Comparison of ENCODE assay signal across 10 cellular contexts in the genomic region with DNA sequence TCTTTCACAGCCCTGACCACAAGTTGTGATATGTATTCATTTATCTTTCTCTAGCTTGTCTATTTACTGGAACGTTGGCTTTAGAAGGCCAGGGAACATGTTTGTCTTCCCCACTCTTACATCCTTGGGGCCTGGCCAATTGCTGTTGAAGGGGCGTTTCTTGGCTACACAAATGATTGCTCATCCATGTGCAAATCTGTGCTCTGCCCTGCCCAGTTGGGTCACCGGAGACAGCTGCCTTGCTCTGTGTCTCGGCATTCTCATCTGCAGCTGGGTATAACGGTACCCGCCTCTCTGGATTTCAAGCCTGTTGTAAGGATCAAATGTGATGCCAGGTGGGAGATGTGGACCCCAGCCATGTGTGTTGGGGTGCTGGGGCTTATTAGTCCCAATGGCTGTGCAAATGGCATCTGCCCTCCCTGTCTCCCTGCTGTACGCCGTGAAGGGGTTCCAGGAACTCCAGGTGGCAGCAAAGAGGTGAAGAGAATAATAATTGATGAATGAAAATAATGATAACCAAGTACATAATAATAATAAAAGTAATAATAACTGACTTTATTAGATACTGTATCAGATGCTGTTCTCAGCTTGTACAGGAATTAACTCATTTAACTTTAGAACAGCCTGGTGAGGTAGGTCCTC. TPM values are rescaled to one million over a fixed set of nuclear protein-coding genes. Genes with fewer than 3 reads are reported as not detected.
DNase-seq lines count a peak whose midpoint lies in the region; ATAC-seq and TF ChIP-seq lines count a peak whose summit lies in the region.
"Had no signal": no experiment of that assay in that cellular context is flagged by ENCODE, and none has a peak within 500 bp of the region (broad histone marks: within the 10 kb centered on the region; RNA-seq: fewer than 3 reads in every experiment).

No MANE protein-coding gene starts in this region.

- peak in 2 of 3 experiments; percentile 14 to 27; a peak in 1 of 6 replicates for TF ChIP-seq CTCF in HCT116 (IDR thresholded peaks at IDR 0.05 in 2 of 3, conservative IDR thresholded peaks at IDR 0.05 in 1 of 3; ENCODE audit: borderline replicate concordance in 1 of 3, insufficient read depth in 1 of 3, low read depth in 2 of 3, low read length in 2 of 3)
- no peak for TF ChIP-seq CTCF in left ventricle myocardium inferior (IDR thresholded peaks at IDR 0.05; ENCODE audit: borderline replicate concordance)
- no peak for TF ChIP-seq CTCF in nephron progenitor cell (IDR thresholded peaks at IDR 0.05)

- H3K27me3 ChIP-seq in HCT116 (ENCODE audit: insufficient read depth, low read length) (0 out of 2 replicates have a peak, but pooled peaks cover 7% of the 10 kb centered on the region), left ventricle myocardium inferior (ENCODE audit: low read depth) (peaks cover 50% of the 10 kb centered on the region)

- POLR2A ChIA-PET in HCT116 (lab: Charles Lee), result no interaction called here
- POLR2A ChIA-PET in naive thymus-derived CD8-positive, alpha-beta T cell (lab: Charles Lee), result interaction anchor here (0.6 kb wide), 1 partner anchor 542 kb away, joined by 4 read pairs; no protein-coding TSS in a partner anchor

- H3K9me3 Mint-ChIP-seq in stimulated activated memory B cell treated with anti-CD40 and anti-IgM and Interleukin-4, amounts not matched to agents 10 μg/mL and 1 μg/mL and 100 μg/mL, for 72 hours, result no peaks in the 10 kb centered on the region
- H3K9me3 Mint-ChIP-seq in nephron progenitor cell, result no peaks in the 10 kb centered on the region
- no peaks in the 10 kb centered on the region for H3K9me3 Mint-ChIP-seq in immature natural killer cell
- H3K9me3 Mint-ChIP-seq in naive thymus-derived CD8-positive, alpha-beta T cell, result no peaks in the 10 kb centered on the region

- no peaks in the 10 kb centered on the region for H3K9me2 ChIP-seq in HCT116 (ENCODE audit: insufficient read depth)

- no peak overlapping the region for H2AFZ ChIP-seq in HCT116 (ENCODE audit: low read depth, low read length, poor library complexity, severe bottlenecking)

- no peaks in the 10 kb centered on the region for H3K79me2 ChIP-seq in HCT116 (ENCODE audit: insufficient read depth, low read length)

- H3K4me2 ChIP-seq in HCT116 (ENCODE audit: low read length), result no peak overlapping the region

- no peaks in the 10 kb centered on the region for H3K36me3 ChIP-seq in HCT116 (ENCODE audit: control insufficient read depth in 1 of 2, insufficient read depth in 2 of 2, low read length in 2 of 2)
- H3K36me3 ChIP-seq in left ventricle myocardium inferior, result no peaks in the 10 kb centered on the region

- no peaks in the 10 kb centered on the region for H3K4me1 ChIP-seq in HCT116 (ENCODE audit: control insufficient read depth in 1 of 2, insufficient read depth in 2 of 2, low read length in 2 of 2)
- H3K4me1 ChIP-seq in left ventricle myocardium inferior, result peaks cover 14% of the 10 kb centered on the region

- DNase-seq in HCT116 (ENCODE audit: low read depth, low spot score), result no peak
- no peak for DNase-seq in T-helper 17 cell
- peak; percentile 61 for DNase-seq in left ventricle myocardium inferior
- no peak for DNase-seq in nephron progenitor cell
- DNase-seq in immature natural killer cell, result no peak
- no peak for DNase-seq in naive thymus-derived CD8-positive, alpha-beta T cell
- DNase-seq in activated gamma-delta T cell treated with Interleukin-2 at 50 U/mL for 16 hours, result no peak
- DNase-seq: NCI-H1436 treated with DMSO at 0.1 percent for 48 hours had no signal

- no TSS peak for BruUV-seq in HCT116 (replicated peaks; lab: Mats Ljungman, UMichigan)

- H3K9ac ChIP-seq in HCT116 (ENCODE audit: low read length), result no peak overlapping the region

- RAD21 ChIA-PET in HCT116 (lab: Charles Lee; ENCODE audit: low non-redundant PET in 1 of 2, low total read pairs in 2 of 2, uncharacterized antibody in 2 of 2, unreplicated experiment in 2 of 2), result no interaction called here

- H3K4me1 Mint-ChIP-seq in T-helper 17 cell, result peaks cover 6% of the 10 kb centered on the region
- peaks cover 21% of the 10 kb centered on the region for H3K4me1 Mint-ChIP-seq in stimulated activated memory B cell treated with anti-CD40 and anti-IgM and Interleukin-4, amounts not matched to agents 10 μg/mL and 1 μg/mL and 100 μg/mL, for 72 hours
- H3K4me1 Mint-ChIP-seq in nephron progenitor cell, result peaks cover 22% of the 10 kb centered on the region
- no peaks in the 10 kb centered on the region for H3K4me1 Mint-ChIP-seq in immature natural killer cell
- H3K4me1 Mint-ChIP-seq in naive thymus-derived CD8-positive, alpha-beta T cell, result peaks cover 0 to 1% (median 0%) of the 10 kb centered on the region in 4 donors

- TF ChIP-seq RAD21 in HCT116 (IDR thresholded peaks at IDR 0.05; ENCODE audit: low read depth), result peak; percentile 40; the same call in 1 of the 2 replicates

- H3K4me3 ChIP-seq in HCT116 (replicated peaks in 1 of 2; ENCODE audit: low read depth in 1 of 2, low read length in 2 of 2) (no peak overlapping the region), left ventricle myocardium inferior (no peak overlapping the region)

- H4K20me1 ChIP-seq in HCT116 (ENCODE audit: insufficient read depth), result no peaks in the 10 kb centered on the region

- intact Hi-C loops in HCT116 (cut with micrococcal nuclease) (loop anchor here (10.0 kb wide), 1 partner anchor 243 kb away; no protein-coding TSS in a partner anchor), left ventricle myocardium inferior (cut with micrococcal nuclease) (no loop called here)

- H3K27ac ChIP-seq in HCT116 (ENCODE audit: low read depth, low read length), result no peak overlapping the region
- H3K27ac ChIP-seq in left ventricle myocardium inferior (replicated peaks), result peak overlapping the region; percentile 28

- no peaks in the 10 kb centered on the region for H3K9me3 ChIP-seq in HCT116 (ENCODE audit: control insufficient read depth in 1 of 2, insufficient read depth in 1 of 2, low read depth in 1 of 2, low read length in 2 of 2)
- no peaks in the 10 kb centered on the region for H3K9me3 ChIP-seq in T-helper 17 cell (ENCODE audit: control insufficient read depth, low read length, poor library complexity, severe bottlenecking)
- H3K9me3 ChIP-seq in left ventricle myocardium inferior (replicated peaks), result no peaks in the 10 kb centered on the region

- ATAC-seq in HCT116, result peak; percentile 59; the same call in 1 of the 2 replicates
- ATAC-seq in T-helper 17 cell, result no peak
- no peak for ATAC-seq in stimulated activated memory B cell treated with anti-CD40 and anti-IgM and Interleukin-4, amounts not matched to agents 10 μg/mL and 1 μg/mL and 100 μg/mL, for 72 hours
- ATAC-seq in naive thymus-derived CD8-positive, alpha-beta T cell, result no peak
- ATAC-seq: activated CD4-positive, CD25-positive, alpha-beta regulatory T cell treated with anti-CD3 and anti-CD28 coated beads, Interleukin-2, amount 50 U/mL, for 24 hours had no signal

- H3K27me3 Mint-ChIP-seq in T-helper 17 cell (peaks cover 19% of the 10 kb centered on the region), nephron progenitor cell (ENCODE audit: low read depth, poor library complexity) (peaks cover 38% of the 10 kb centered on the region), immature natural killer cell (ENCODE audit: low read depth in 3 of 3) (peaks cover 0 to 7% (median 5%) of the 10 kb centered on the region in 3 donors)
- peaks cover 31% of the 10 kb centered on the region for H3K27me3 Mint-ChIP-seq in stimulated activated memory B cell treated with anti-CD40 and anti-IgM and Interleukin-4, amounts not matched to agents 10 μg/mL and 1 μg/mL and 100 μg/mL, for 72 hours
- H3K27me3 Mint-ChIP-seq in naive thymus-derived CD8-positive, alpha-beta T cell, result peaks cover 0 to 6% (median 6%) of the 10 kb centered on the region in 5 donors

- H3K4me3 Mint-ChIP-seq in T-helper 17 cell, result no peak overlapping the region
- H3K4me3 Mint-ChIP-seq in stimulated activated memory B cell treated with anti-CD40 and anti-IgM and Interleukin-4, amounts not matched to agents 10 μg/mL and 1 μg/mL and 100 μg/mL, for 72 hours, result no peak overlapping the region
- H3K4me3 Mint-ChIP-seq in nephron progenitor cell, result no peak overlapping the region
- H3K4me3 Mint-ChIP-seq in immature natural killer cell, result no peak overlapping the region
- no peak overlapping the region for H3K4me3 Mint-ChIP-seq in naive thymus-derived CD8-positive, alpha-beta T cell

- CTCF ChIA-PET in HCT116 (lab: Charles Lee), result interaction anchor here (1.3 kb wide), 1 partner anchor 345 kb away, joined by 3 read pairs; no protein-coding TSS in a partner anchor

- H3K36me3 Mint-ChIP-seq in T-helper 17 cell (ENCODE audit: low read depth), result no peaks in the 10 kb centered on the region
- no peaks in the 10 kb centered on the region for H3K36me3 Mint-ChIP-seq in stimulated activated memory B cell treated with anti-CD40 and anti-IgM and Interleukin-4, amounts not matched to agents 10 μg/mL and 1 μg/mL and 100 μg/mL, for 72 hours
- H3K36me3 Mint-ChIP-seq in nephron progenitor cell (ENCODE audit: low read depth), result no peaks in the 10 kb centered on the region
- H3K36me3 Mint-ChIP-seq in immature natural killer cell, result no peaks in the 10 kb centered on the region
- no peaks in the 10 kb centered on the region for H3K36me3 Mint-ChIP-seq in naive thymus-derived CD8-positive, alpha-beta T cell

- no peak for TF ChIP-seq POLR2A in HCT116 (IDR thresholded peaks at IDR 0.05; ENCODE audit: borderline replicate concordance, extremely low read depth, insufficient read depth, insufficient read length)

- H3K27ac Mint-ChIP-seq in T-helper 17 cell, result peak overlapping the region; percentile 45
- peak overlapping the region; percentile 36 for H3K27ac Mint-ChIP-seq in stimulated activated memory B cell treated with anti-CD40 and anti-IgM and Interleukin-4, amounts not matched to agents 10 μg/mL and 1 μg/mL and 100 μg/mL, for 72 hours
- H3K27ac Mint-ChIP-seq in nephron progenitor cell, result no peak overlapping the region
- no peak overlapping the region for H3K27ac Mint-ChIP-seq in immature natural killer cell
- H3K27ac Mint-ChIP-seq in naive thymus-derived CD8-positive, alpha-beta T cell, result no peak overlapping the region

TF ChIP-seq in HCT116, 20 proteins besides CTCF, POLR2A, EP300 and RAD21 (continues in another document):
- no peak for TF ChIP-seq YY1 (IDR thresholded peaks at IDR 0.05; ENCODE audit: extremely low read depth, insufficient replicate concordance, low read depth, low read length)
- no peak for TF ChIP-seq EGR1 (IDR thresholded peaks at IDR 0.05; ENCODE audit: low read depth)
- no peak for TF ChIP-seq SP1 (IDR thresholded peaks at IDR 0.05; ENCODE audit: low read depth)
- TF ChIP-seq SIN3A (IDR thresholded peaks at IDR 0.05; ENCODE audit: low read depth), result no peak

RNA-seq across cellular contexts. Expression of gene TLE3, which starts 24.1 kb away (rescaled TPM):
- 53.9 TPM for total RNA-seq in HCT116 (2021; ENCODE audit: unreplicated experiment)
- 38.1 and 55.6 TPM in 2 replicates for polyA plus RNA-seq in HCT116 (2012)
- total RNA-seq in T-helper 17 cell, result 100 to 1,000 TPM; 115 to 132 TPM
- 17.8 TPM for total RNA-seq in left ventricle myocardium inferior
- polyA plus RNA-seq in immature natural killer cell, result 10 to 100 TPM in 1 of 3 donors, 1 to 10 TPM in 1, under 1 TPM in 1; 0.06 to 18.6 (median 3.9) TPM
- total RNA-seq in naive thymus-derived CD8-positive, alpha-beta T cell, result 100 to 1,000 TPM; 123 to 135 TPM
- 10 to 100 TPM in 2 of 3 donors, 1 to 10 TPM in 1; 9.9 to 32.6 (median 13.6) TPM for polyA plus RNA-seq in naive thymus-derived CD8-positive, alpha-beta T cell

Comparison
In these comparisons a context has a peak if more than half of its experiments do, and no peak if none do; other contexts are left out.
1. CTCF ChIP-seq: peak in HCT116 (2 of 3); none in left ventricle myocardium inferior (single experiment) and nephron progenitor cell (single experiment).
2. H3K27ac Mint-ChIP-seq: peak in T-helper 17 cell (single experiment) and stimulated activated memory B cell treated with anti-CD40 and anti-IgM and Interleukin-4, amounts not matched to agents 10 μg/mL and 1 μg/mL and 100 μg/mL, for 72 hours (single experiment); none in nephron progenitor cell (single experiment), immature natural killer cell (0 of 6) and naive thymus-derived CD8-positive, alpha-beta T cell (0 of 10).